In genomic region chr2:2845267-2845666, GRCh38 we compare ENCODE assay signal across 10 cellular contexts.
"Had no signal": no experiment of that assay in that cellular context is flagged by ENCODE, and none has a peak within 500 bp of the region (broad histone marks: within the 10 kb centered on the region; RNA-seq: fewer than 3 reads in every experiment).

No MANE protein-coding gene starts in this region.

- H3K79me2 ChIP-seq: hepatocyte had no signal

- H3K27ac ChIP-seq: breast epithelium, hepatocyte, neutrophil had no signal

- H3K9me3 ChIP-seq: breast epithelium, gastrocnemius medialis, neutrophil, right atrium auricular region had no signal

- H3K4me3 ChIP-seq: breast epithelium, gastrocnemius medialis, hepatocyte, right atrium auricular region had no signal

- H3K4me1 ChIP-seq: breast epithelium had no signal

- H3K4me2 ChIP-seq: hepatocyte had no signal

- H3K36me3 ChIP-seq: breast epithelium, gastrocnemius medialis, neutrophil, right atrium auricular region had no signal

- ATAC-seq: gastrocnemius medialis; stimulated activated naive B cell treated with anti-CD40 and anti-IgM and Interleukin-4, amounts not matched to agents 10 μg/mL and 1 μg/mL and 100 μg/mL, for 72 hours had no signal

- DNase-seq: activated CD4-positive, alpha-beta T cell treated with anti-CD3 and anti-CD28 coated beads, Interleukin-2, amount 50 U/mL, for 1 hour; activated T-cell treated with anti-CD3 and anti-CD28 coated beads, Interleukin-2, amount 50 U/mL, for 1 hour; gastrocnemius medialis; stimulated activated CD4-positive, alpha-beta T cell treated with anti-CD3 and anti-CD28 coated beads, Interleukin-1b, Interleukin-23, amount 100 ng/mL, for 48 hours; stimulated activated naive B cell treated with anti-CD40 and anti-IgM and Interleukin-4, amounts not matched to agents 10 μg/mL and 1 μg/mL and 100 μg/mL, for 72 hours; trophoblast cell had no signal

- H3K27me3 ChIP-seq: breast epithelium, gastrocnemius medialis, hepatocyte, right atrium auricular region had no signal

- H2AFZ ChIP-seq: hepatocyte had no signal
